27 cellular contexts compared by ENCODE assay signal in genomic region chr1:62823556-62823955, GRCh38.
"Had no signal": no experiment of that assay in that cellular context is flagged by ENCODE, and none has a peak within 500 bp of the region (broad histone marks: within the 10 kb centered on the region; RNA-seq: fewer than 3 reads in every experiment).

No MANE protein-coding gene starts in this region.

- H3K4me3 ChIP-seq: body of pancreas, hepatocyte, ovary, prostate gland, spleen, testis, upper lobe of right lung had no signal

- ATAC-seq: activated CD4-positive, alpha-beta T cell treated with anti-CD3 and anti-CD28 coated beads for 36 hours; activated T-cell treated with anti-CD3 and anti-CD28 coated beads, Interleukin-2, amount 50 U/mL, for 4 hours; body of pancreas; left ventricle myocardium superior; natural killer cell treated with Interleukin-12 subunit alpha and Interleukin-12 subunit beta and Interleukin-15 and Interleukin-18, amount 100 ng/mL, for 72 hours; T-cell; upper lobe of right lung had no signal

- DNase-seq: activated B cell treated with CpG ODN at 0.5 μM for 24 hours; activated CD4-positive, alpha-beta T cell treated with anti-CD3 and anti-CD28 coated beads for 36 hours; activated CD4-positive, alpha-beta T cell treated with anti-CD3 and anti-CD28 coated beads, Interleukin-2, amount 50 U/mL, for 4 hours; activated CD8-positive, alpha-beta memory T cell treated with anti-CD3 and anti-CD28 coated beads for 24 hours; activated CD8-positive, alpha-beta memory T cell treated with anti-CD3 and anti-CD28 coated beads, Interleukin-2, amount 50 U/mL, for 4 hours; activated naive CD4-positive, alpha-beta T cell treated with Interleukin-2 at 50 U/mL for 16 hours; activated naive CD8-positive, alpha-beta T cell treated with anti-CD3 and anti-CD28 coated beads for 36 hours; activated T-cell treated with anti-CD3 and anti-CD28 coated beads, Interleukin-2, amount 50 U/mL, for 4 hours; amniotic stem cell; body of pancreas; caudate nucleus; dermis blood vessel endothelial cell; effector CD8-positive, alpha-beta T cell; glutamatergic neuron; immature natural killer cell; left ventricle myocardium superior; midbrain; ovary; spleen; stimulated activated CD4-positive, alpha-beta T cell treated with anti-CD3 and anti-CD28 coated beads, Interleukin-4, amount 100 ng/mL, for 1 hour; stimulated activated naive CD4-positive, alpha-beta T cell; T-cell; testis; upper lobe of right lung had no signal
